In the genomic region with DNA sequence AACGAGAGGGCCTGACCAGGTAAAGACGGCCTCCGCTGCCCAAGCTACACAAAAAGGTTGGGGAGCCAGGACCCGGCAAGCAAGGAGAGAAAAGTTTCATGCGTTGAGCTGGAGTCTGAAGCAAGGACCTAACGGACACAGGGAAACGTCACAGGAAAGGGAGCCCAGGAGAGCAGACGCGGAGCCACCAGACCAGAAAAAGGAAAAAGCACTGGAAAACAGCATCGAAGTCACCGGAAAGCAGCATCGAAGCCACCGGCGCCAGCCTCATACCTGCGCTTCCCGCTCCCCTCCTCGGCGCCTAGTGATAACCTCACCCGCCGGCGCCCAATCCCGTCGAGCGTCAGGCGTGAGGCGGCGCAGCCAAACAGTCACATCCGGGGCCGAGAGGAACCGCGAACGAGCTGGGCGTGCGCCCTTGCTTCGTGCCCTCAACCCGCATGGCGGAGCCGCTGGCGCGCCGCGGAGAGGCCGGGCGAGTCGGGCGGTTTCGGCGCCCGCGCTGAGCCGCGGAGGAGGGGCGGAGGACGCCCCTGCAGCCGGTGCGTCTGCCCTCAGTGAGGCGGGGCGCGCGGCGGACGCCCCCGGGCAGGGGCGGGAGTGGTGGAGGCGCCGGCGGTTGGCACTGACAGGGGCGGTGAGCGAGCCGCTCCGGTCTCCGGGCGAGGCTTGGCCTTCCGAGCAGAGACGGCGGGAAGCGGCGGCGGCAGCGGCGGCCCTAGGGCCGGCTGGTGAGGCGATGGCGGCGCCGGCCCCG, we compare ENCODE assay signal across 8 cellular contexts. TPM values are rescaled to one million over a fixed set of nuclear protein-coding genes. Genes with fewer than 3 reads are reported as not detected.
A peak's percentile ranks its signal among the peaks of the same experiment; 100 is the strongest.
DNase-seq lines count a peak whose midpoint lies in the region; ATAC-seq and TF ChIP-seq lines count a peak whose summit lies in the region.

A gene with protein sequence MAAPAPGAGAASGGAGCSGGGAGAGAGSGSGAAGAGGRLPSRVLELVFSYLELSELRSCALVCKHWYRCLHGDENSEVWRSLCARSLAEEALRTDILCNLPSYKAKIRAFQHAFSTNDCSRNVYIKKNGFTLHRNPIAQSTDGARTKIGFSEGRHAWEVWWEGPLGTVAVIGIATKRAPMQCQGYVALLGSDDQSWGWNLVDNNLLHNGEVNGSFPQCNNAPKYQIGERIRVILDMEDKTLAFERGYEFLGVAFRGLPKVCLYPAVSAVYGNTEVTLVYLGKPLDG (plus strand): TSS at position 415 of the 757 bp plus-strand sequence. CDS start 325 bp downstream, at position 740.
A gene (minus strand): TSS at position 309 of the 757 bp plus-strand sequence. CDS start 7,079 bp downstream, outside the sequence.

- H3K27ac Mint-ChIP-seq in GM23338, result peak within 1 kb of the TSS; percentile 96

- peak; percentile 96 for ATAC-seq in GM23338

- WGBS in esophagus squamous epithelium, 2 donors, result 0 to 1% methylated on average over 10 to 16 of the region's 87 CpGs

- H4K20me1 ChIP-seq in GM23338 (replicated peaks; ENCODE audit: insufficient read depth), result peaks cover 17% of the 10 kb centered on the region

- peaks cover 9% of the 10 kb centered on the region for H3K4me1 ChIP-seq in GM23338 (ENCODE audit: insufficient read depth)
- H3K4me1 ChIP-seq in esophagus squamous epithelium, result peaks cover 8 to 63% (median 17%) of the 10 kb centered on the region in 3 donors

- no peaks in the 10 kb centered on the region for H3K9me3 ChIP-seq in esophagus squamous epithelium

- peaks cover 15% of the 10 kb centered on the region for H3K4me1 Mint-ChIP-seq in GM23338

- H3K36me3 ChIP-seq in GM23338 (ENCODE audit: insufficient read depth) (no peaks in the 10 kb centered on the region), esophagus squamous epithelium (peaks cover 0 to 11% (median 0%) of the 10 kb centered on the region in 3 donors)

- H3K9me2 ChIP-seq in GM23338 (ENCODE audit: insufficient read depth), result no peaks in the 10 kb centered on the region

- H3F3A ChIP-seq in GM23338 (replicated peaks; ENCODE audit: low read depth), result peaks cover 12% of the 10 kb centered on the region

- DNase-seq in Daoy (ENCODE audit: low read depth) (peak; percentile 98), GM23338 (ENCODE audit: low spot score) (peak; percentile 99), Kasumi-1 (lab: John Stamatoyannopoulos, UW) (peak; percentile 91 to 94), RKO (ENCODE audit: low spot score) (peak; percentile 94), activated T-helper 1 cell treated with Interleukin-2 at 50 U/mL for 16 hours (ENCODE audit: low read depth) (peak; percentile 94), esophagus squamous epithelium (lab: John Stamatoyannopoulos, UW) (peak; percentile 68), myocyte (ENCODE audit: low read depth) (peak; percentile 96)
- peak; percentile 90 to 96 for DNase-seq in stimulated activated CD8-positive, alpha-beta memory T cell treated with anti-CD3 and anti-CD28 coated beads, Interleukin-7, amount 100 ng/mL, for 4 hours (ENCODE audit: low read depth in 2 of 2)

- H3K9me3 Mint-ChIP-seq in GM23338, result peaks cover 2% of the 10 kb centered on the region; the same call in 1 of the 3 replicates

- peak within 1 kb of the TSS; percentile 98 for H3K4me2 ChIP-seq in GM23338

- peak within 1 kb of the TSS; percentile 99 for H2AFZ ChIP-seq in GM23338

- TF ChIP-seq POLR2A in esophagus squamous epithelium (IDR thresholded peaks at IDR 0.05), result peak in 3 of 4 donors; percentile 51 to 82 (median 57)

- H3K79me2 ChIP-seq in GM23338 (replicated peaks; ENCODE audit: insufficient read depth), result peaks cover 54% of the 10 kb centered on the region

- peak within 1 kb of the TSS; percentile 94 for H3K4me3 Mint-ChIP-seq in GM23338

- no peak for TF ChIP-seq CTCF in GM23338 (conservative IDR thresholded peaks at IDR 0.05; ENCODE audit: low read depth in 2 of 2)
- TF ChIP-seq CTCF in esophagus squamous epithelium (IDR thresholded peaks at IDR 0.05), result peak in 2 of 6 experiments; percentile 2 to 26

- H3K27me3 Mint-ChIP-seq in GM23338 (ENCODE audit: insufficient read depth, low read depth, poor library complexity), result peaks cover 5% of the 10 kb centered on the region

- H3K27ac ChIP-seq in GM23338 (ENCODE audit: low read depth) (peak within 1 kb of the TSS; percentile 94), esophagus squamous epithelium (peak within 1 kb of the TSS; percentile 93 to 96 (median 94))

- H3K36me3 Mint-ChIP-seq in GM23338 (ENCODE audit: low read depth), result peaks cover 16% of the 10 kb centered on the region; the same call in 2 of the 3 replicates

- H3K27me3 ChIP-seq in GM23338 (ENCODE audit: insufficient read depth), result no peaks in the 10 kb centered on the region
- H3K27me3 ChIP-seq in esophagus squamous epithelium, result no peaks in the 10 kb centered on the region

- H3K4me3 ChIP-seq in GM23338 (peak within 1 kb of the TSS; percentile 99), esophagus squamous epithelium (peak within 1 kb of the TSS; percentile 80 to 99 (median 88))

- intact Hi-C loops in esophagus squamous epithelium (cut with DNase I), result no loop called here

TF ChIP-seq in GM23338, 12 proteins besides CTCF, POLR2A, EP300 and RAD21:
- TF ChIP-seq POLR2AphosphoS5 (IDR thresholded peaks at IDR 0.05; ENCODE audit: low read depth), result peak; percentile 95
- 0 out of 2 replicates have a peak, but pooled peaks have one; percentile 46 for TF ChIP-seq NANOG (IDR thresholded peaks at IDR 0.05; ENCODE audit: borderline replicate concordance)
- TF ChIP-seq, protein P1, sequence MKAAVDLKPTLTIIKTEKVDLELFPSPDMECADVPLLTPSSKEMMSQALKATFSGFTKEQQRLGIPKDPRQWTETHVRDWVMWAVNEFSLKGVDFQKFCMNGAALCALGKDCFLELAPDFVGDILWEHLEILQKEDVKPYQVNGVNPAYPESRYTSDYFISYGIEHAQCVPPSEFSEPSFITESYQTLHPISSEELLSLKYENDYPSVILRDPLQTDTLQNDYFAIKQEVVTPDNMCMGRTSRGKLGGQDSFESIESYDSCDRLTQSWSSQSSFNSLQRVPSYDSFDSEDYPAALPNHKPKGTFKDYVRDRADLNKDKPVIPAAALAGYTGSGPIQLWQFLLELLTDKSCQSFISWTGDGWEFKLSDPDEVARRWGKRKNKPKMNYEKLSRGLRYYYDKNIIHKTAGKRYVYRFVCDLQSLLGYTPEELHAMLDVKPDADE (IDR thresholded peaks at IDR 0.05), result peak; percentile 95
- peak; percentile 99 for TF ChIP-seq CREB1 (CRISPR knock-in tag; IDR thresholded peaks at IDR 0.05; ENCODE audit: low read depth)
- TF ChIP-seq STAT1 (IDR thresholded peaks at IDR 0.05; ENCODE audit: unreplicated experiment), result no peak

RNA-seq across cellular contexts. Expression of the first gene that starts in this region (rescaled TPM):
- total RNA-seq in Daoy (2014; rRNA removed; shearing (Covaris generic)), result 31.5 and 33.4 TPM in 2 replicates
- 23.7 and 25.3 TPM in 2 replicates for total RNA-seq in GM23338 (2014; rRNA removed; shearing (Covaris generic))
- 10.3 and 11.5 TPM in 2 replicates for polyA plus RNA-seq in GM23338 (2016; fragmentation: Nextera tagmentation; extraction: Ambion mirVana)
- total RNA-seq in esophagus squamous epithelium (10 to 100 TPM in 3 of 4 donors, 1 to 10 TPM in 1; 6.6 to 19.9 (median 12.9) TPM), myocyte (7.7 and 9.5 TPM in 2 replicates)
- 4.8 TPM for polyA plus RNA-seq in myocyte (2012)

RNA-seq across cellular contexts. Expression of the second gene that starts in this region (rescaled TPM):
- 9.5 and 16.9 TPM in 2 replicates for total RNA-seq in Daoy (2014; rRNA removed; shearing (Covaris generic))
- 1.6 and 6.8 TPM in 2 replicates for total RNA-seq in GM23338 (2014; rRNA removed; shearing (Covaris generic))
- polyA plus RNA-seq in GM23338 (2016; fragmentation: Nextera tagmentation; extraction: Ambion mirVana), result 26.7 and 29.7 TPM in 2 replicates
- total RNA-seq in esophagus squamous epithelium, result 10 to 100 TPM in 1 of 4 donors, 1 to 10 TPM in 3; 2.5 to 12.6 (median 5.5) TPM
- total RNA-seq in myocyte, result 5.5 and 8.3 TPM in 2 replicates
- polyA plus RNA-seq in myocyte (2012), result 7.2 TPM

Comparison
In these comparisons a context has a peak if more than half of its experiments do, and no peak if none do; other contexts are left out.
1. Peak in every context shown above with its lines: DNase-seq, ATAC-seq, H3K4me3 ChIP-seq and H3K27ac ChIP-seq.